In the genomic region with DNA sequence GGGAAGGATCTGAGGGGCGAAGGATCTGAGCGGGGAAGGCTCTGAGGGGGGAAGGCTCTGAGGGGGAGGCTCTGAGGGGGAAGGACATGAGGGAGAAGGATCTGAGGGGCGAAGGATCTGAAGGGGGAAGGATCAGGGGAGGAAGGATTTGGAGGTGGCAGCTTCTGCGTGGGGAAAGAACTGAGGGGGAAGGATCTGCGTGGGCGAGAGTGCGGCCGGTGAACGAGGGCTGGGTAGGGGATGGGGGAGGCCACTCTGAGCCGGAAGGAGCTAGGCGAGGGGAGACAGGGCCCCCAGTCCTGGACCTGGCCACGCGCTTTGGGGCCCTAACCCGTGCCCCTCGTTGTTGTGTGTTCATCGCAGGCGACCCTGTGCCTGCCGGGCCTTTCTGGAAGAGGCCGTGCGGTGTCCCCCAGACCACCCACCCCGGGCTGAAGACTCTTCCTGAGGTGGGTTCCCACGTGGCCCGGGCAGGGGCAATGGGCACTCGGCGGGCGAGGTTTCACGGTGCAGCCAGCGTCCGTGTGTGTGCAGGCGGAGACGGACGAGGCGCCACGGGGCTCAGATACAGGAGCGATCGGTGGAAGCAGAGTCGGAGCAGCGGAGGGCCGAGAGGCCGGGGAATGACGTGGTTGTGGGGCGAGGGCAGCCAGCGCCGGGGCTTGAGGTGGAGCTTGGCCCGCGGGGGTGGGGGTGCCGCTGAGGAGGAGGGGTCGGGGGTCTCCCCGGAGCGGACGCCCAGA, we compare ENCODE assay signal across 8 cellular contexts. TPM values are rescaled to one million over a fixed set of nuclear protein-coding genes. Genes with fewer than 3 reads are reported as not detected.
DNase-seq lines count a peak whose midpoint lies in the region; ATAC-seq and TF ChIP-seq lines count a peak whose summit lies in the region.

No MANE protein-coding gene starts in this region.

- no peaks in the 10 kb centered on the region for H4K20me1 ChIP-seq in smooth muscle cell (ENCODE audit: low read depth)

- TF ChIP-seq CTCF in HFFc6 (IDR thresholded peaks at IDR 0.05), result no peak
- no peak for TF ChIP-seq CTCF in smooth muscle cell (IDR thresholded peaks at IDR 0.05; ENCODE audit: borderline replicate concordance, insufficient read depth, poor library complexity, severe bottlenecking)

- H3K9me3 ChIP-seq in smooth muscle cell (replicated peaks; ENCODE audit: low read depth), result no peaks in the 10 kb centered on the region

- peaks cover 4% of the 10 kb centered on the region; the same call in 1 of the 2 replicates for H3K4me1 Mint-ChIP-seq in HFFc6 (ENCODE audit: low read depth)
- peaks cover 2% of the 10 kb centered on the region for H3K4me1 Mint-ChIP-seq in activated T-helper 2 cell treated with anti-CD3 and anti-CD28 coated beads, Interferon-gamma antibody, Interleukin-2, Interleukin-4, amounts not matched to agents 10 μg/mL and 5 μg/mL and 100 μg/mL, durations not matched to agents 14 hours and 24 hours and 36 hours (ENCODE audit: low read depth)

- DNase-seq in HFFc6, result no peak
- no peak for DNase-seq in activated T-helper 2 cell treated with anti-CD3 and anti-CD28 coated beads, Interferon-gamma antibody, Interleukin-2, Interleukin-4, amounts not matched to agents 10 μg/mL and 5 μg/mL and 100 μg/mL, durations not matched to agents 14 hours and 24 hours and 36 hours (ENCODE audit: low spot score)
- DNase-seq in left ventricle myocardium superior, result no peak
- DNase-seq in smooth muscle cell (lab: John Stamatoyannopoulos, UW; ENCODE audit: unreplicated experiment), result no peak
- no peak for DNase-seq in LoVo (ENCODE audit: low spot score)
- no peak for DNase-seq in CD1c-positive myeloid dendritic cell (ENCODE audit: extremely low spot score)
- no peak for DNase-seq in NCI-H1092 treated with DMSO at 0.1 percent for 48 hours (lab: John Stamatoyannopoulos, UW)
- DNase-seq in NCI-H446 (lab: John Stamatoyannopoulos, UW), result no peak

- H3K27me3 Mint-ChIP-seq in HFFc6 (ENCODE audit: insufficient read depth), result peaks cover 34% of the 10 kb centered on the region
- H3K27me3 Mint-ChIP-seq in activated T-helper 2 cell treated with anti-CD3 and anti-CD28 coated beads, Interferon-gamma antibody, Interleukin-2, Interleukin-4, amounts not matched to agents 10 μg/mL and 5 μg/mL and 100 μg/mL, durations not matched to agents 14 hours and 24 hours and 36 hours (ENCODE audit: low read depth), result peaks cover 40% of the 10 kb centered on the region

- peaks cover 3% of the 10 kb centered on the region for H3K4me1 ChIP-seq in smooth muscle cell (ENCODE audit: low read depth)

- H3K79me2 ChIP-seq in smooth muscle cell (ENCODE audit: low read depth), result no peaks in the 10 kb centered on the region

- no peaks in the 10 kb centered on the region for H3K36me3 ChIP-seq in smooth muscle cell (ENCODE audit: low read depth)

- H3K9ac ChIP-seq in smooth muscle cell (ENCODE audit: low read depth), result peak overlapping the region; percentile 26

- H3K4me2 ChIP-seq in smooth muscle cell, result peak overlapping the region; percentile 85

- H3F3A ChIP-seq in smooth muscle cell (ENCODE audit: low read depth), result no peaks in the 10 kb centered on the region

- WGBS in smooth muscle cell (ENCODE audit: low lambda C conversion rate), result 15% methylated on average over 27 of the region's 51 CpGs

- intact Hi-C loops in activated T-helper 2 cell treated with anti-CD3 and anti-CD28 coated beads, Interferon-gamma antibody, Interleukin-2, Interleukin-4, amounts not matched to agents 10 μg/mL and 5 μg/mL and 100 μg/mL, durations not matched to agents 14 hours and 24 hours and 36 hours (cut with micrococcal nuclease), result no loop called here
- intact Hi-C loops in left ventricle myocardium superior (cut with micrococcal nuclease), result no loop called here

- no peak overlapping the region for H3K27ac ChIP-seq in smooth muscle cell (ENCODE audit: low read depth)

- H3K27me3 ChIP-seq in smooth muscle cell (ENCODE audit: low read depth), result peaks cover 60% of the 10 kb centered on the region

- H3K4me3 ChIP-seq in smooth muscle cell, result peak overlapping the region; percentile 45

- no peaks in the 10 kb centered on the region for H3K9me3 Mint-ChIP-seq in HFFc6
- no peaks in the 10 kb centered on the region for H3K9me3 Mint-ChIP-seq in activated T-helper 2 cell treated with anti-CD3 and anti-CD28 coated beads, Interferon-gamma antibody, Interleukin-2, Interleukin-4, amounts not matched to agents 10 μg/mL and 5 μg/mL and 100 μg/mL, durations not matched to agents 14 hours and 24 hours and 36 hours

- peak; percentile 19 for ATAC-seq in left ventricle myocardium superior

- H3K4me3 Mint-ChIP-seq in HFFc6, result peak overlapping the region; percentile 55
- H3K4me3 Mint-ChIP-seq in activated T-helper 2 cell treated with anti-CD3 and anti-CD28 coated beads, Interferon-gamma antibody, Interleukin-2, Interleukin-4, amounts not matched to agents 10 μg/mL and 5 μg/mL and 100 μg/mL, durations not matched to agents 14 hours and 24 hours and 36 hours (ENCODE audit: low read depth), result peak overlapping the region; percentile 76

- H3K36me3 Mint-ChIP-seq in HFFc6 (ENCODE audit: low read depth), result no peaks in the 10 kb centered on the region
- no peaks in the 10 kb centered on the region for H3K36me3 Mint-ChIP-seq in activated T-helper 2 cell treated with anti-CD3 and anti-CD28 coated beads, Interferon-gamma antibody, Interleukin-2, Interleukin-4, amounts not matched to agents 10 μg/mL and 5 μg/mL and 100 μg/mL, durations not matched to agents 14 hours and 24 hours and 36 hours (ENCODE audit: low read depth)

- H2AFZ ChIP-seq in smooth muscle cell (ENCODE audit: low read depth), result no peak overlapping the region

- H3K27ac Mint-ChIP-seq in HFFc6, result no peak overlapping the region
- H3K27ac Mint-ChIP-seq in activated T-helper 2 cell treated with anti-CD3 and anti-CD28 coated beads, Interferon-gamma antibody, Interleukin-2, Interleukin-4, amounts not matched to agents 10 μg/mL and 5 μg/mL and 100 μg/mL, durations not matched to agents 14 hours and 24 hours and 36 hours, result no peak overlapping the region

RNA-seq across cellular contexts. Expression of a gene that starts 2.0 kb away (rescaled TPM):
- total RNA-seq in HFFc6 (2021; fragmentation: NEBNext Ultra II Directional; extraction: Animal tissue kit (Norgen Biotek cat#: 25700)), result under 1 TPM in 1 of 6 experiments, not detected in 5; 0.31 TPM
- not detected in 2 replicates for total RNA-seq in activated T-helper 2 cell treated with anti-CD3 and anti-CD28 coated beads, Interferon-gamma antibody, Interleukin-2, Interleukin-4, amounts not matched to agents 10 μg/mL and 5 μg/mL and 100 μg/mL, durations not matched to agents 14 hours and 24 hours and 36 hours
- total RNA-seq in left ventricle myocardium superior, result not detected
- 2.4 and 7.8 TPM in 2 replicates for total RNA-seq in smooth muscle cell
- 9.4 and 10.1 TPM in 2 replicates for polyA plus RNA-seq in smooth muscle cell

RNA-seq across cellular contexts. Expression of a gene that starts 12.5 kb away (rescaled TPM):
- total RNA-seq in HFFc6 (2021; fragmentation: NEBNext Ultra II Directional; extraction: Animal tissue kit (Norgen Biotek cat#: 25700)), result not detected
- total RNA-seq in activated T-helper 2 cell treated with anti-CD3 and anti-CD28 coated beads, Interferon-gamma antibody, Interleukin-2, Interleukin-4, amounts not matched to agents 10 μg/mL and 5 μg/mL and 100 μg/mL, durations not matched to agents 14 hours and 24 hours and 36 hours, result not detected in 2 replicates
- not detected for total RNA-seq in left ventricle myocardium superior
- total RNA-seq in smooth muscle cell, result not detected in 2 replicates
- polyA plus RNA-seq in smooth muscle cell, result 0.27 and 1.4 TPM in 2 replicates

RNA-seq across cellular contexts. Expression of a gene that starts 23.2 kb away (rescaled TPM):
- total RNA-seq in HFFc6 (2021; fragmentation: NEBNext Ultra II Directional; extraction: Animal tissue kit (Norgen Biotek cat#: 25700)), result 1 to 10 TPM in 5 of 6 experiments, under 1 TPM in 1; 0.55 to 8.9 (median 7.8) TPM
- total RNA-seq in activated T-helper 2 cell treated with anti-CD3 and anti-CD28 coated beads, Interferon-gamma antibody, Interleukin-2, Interleukin-4, amounts not matched to agents 10 μg/mL and 5 μg/mL and 100 μg/mL, durations not matched to agents 14 hours and 24 hours and 36 hours, result 44.0 and 45.7 TPM in 2 replicates
- total RNA-seq in left ventricle myocardium superior, result 9.3 TPM
- total RNA-seq in smooth muscle cell, result 16.6 and 19.5 TPM in 2 replicates
- 43.9 and 46.7 TPM in 2 replicates for polyA plus RNA-seq in smooth muscle cell

RNA-seq across cellular contexts. Expression of a gene that starts 26.0 kb away (rescaled TPM):
- 10 to 100 TPM; 45.7 to 62.0 (median 52.7) TPM for total RNA-seq in HFFc6 (2021; fragmentation: NEBNext Ultra II Directional; extraction: Animal tissue kit (Norgen Biotek cat#: 25700))
- total RNA-seq in activated T-helper 2 cell treated with anti-CD3 and anti-CD28 coated beads, Interferon-gamma antibody, Interleukin-2, Interleukin-4, amounts not matched to agents 10 μg/mL and 5 μg/mL and 100 μg/mL, durations not matched to agents 14 hours and 24 hours and 36 hours, result 88.4 and 89.7 TPM in 2 replicates
- total RNA-seq in left ventricle myocardium superior (45.1 TPM), smooth muscle cell (15.3 and 20.0 TPM in 2 replicates)
- polyA plus RNA-seq in smooth muscle cell, result 52.3 and 70.2 TPM in 2 replicates

RNA-seq across cellular contexts. Expression of a gene that starts 26.0 kb away (rescaled TPM):
- total RNA-seq in HFFc6 (2021; fragmentation: NEBNext Ultra II Directional; extraction: Animal tissue kit (Norgen Biotek cat#: 25700)), result 10 to 100 TPM; 72.5 to 80.8 (median 77.7) TPM
- 60.4 and 64.7 TPM in 2 replicates for total RNA-seq in activated T-helper 2 cell treated with anti-CD3 and anti-CD28 coated beads, Interferon-gamma antibody, Interleukin-2, Interleukin-4, amounts not matched to agents 10 μg/mL and 5 μg/mL and 100 μg/mL, durations not matched to agents 14 hours and 24 hours and 36 hours
- total RNA-seq in left ventricle myocardium superior (42.6 TPM), smooth muscle cell (39.5 and 48.5 TPM in 2 replicates)
- polyA plus RNA-seq in smooth muscle cell, result 40.5 and 47.0 TPM in 2 replicates
